19 cellular contexts compared by ENCODE assay signal in genomic region chr20:62911701-62912280, GRCh38. TPM values are rescaled to one million over a fixed set of nuclear protein-coding genes. Genes with fewer than 3 reads are reported as not detected.
DNase-seq lines count a peak whose midpoint lies in the region; ATAC-seq and TF ChIP-seq lines count a peak whose summit lies in the region.
"Had no signal": no experiment of that assay in that cellular context is flagged by ENCODE, and none has a peak within 500 bp of the region (broad histone marks: within the 10 kb centered on the region; RNA-seq: fewer than 3 reads in every experiment).

No MANE protein-coding gene starts in this region.

- TF ChIP-seq CTCF in natural killer cell (IDR thresholded peaks at IDR 0.05) (no peak), RWPE1 (conservative IDR thresholded peaks at IDR 0.05; ENCODE audit: low read depth) (no peak), lower lobe of right lung (IDR thresholded peaks at IDR 0.05) (no peak)

- no peak for ATAC-seq in natural killer cell
- ATAC-seq in natural killer cell treated with Interleukin-12 subunit alpha and Interleukin-12 subunit beta and Interleukin-15 and Interleukin-18, amount 100 ng/mL, for 72 hours = no peak
- no peak for ATAC-seq in lower lobe of right lung

- DNase-seq in natural killer cell = no peak
- no peak for DNase-seq in natural killer cell treated with Interleukin-12 subunit alpha and Interleukin-12 subunit beta and Interleukin-15 and Interleukin-18, amount 100 ng/mL, for 72 hours (ENCODE audit: low spot score)
- no peak for DNase-seq in RWPE1 (ENCODE audit: low spot score)
- peak; percentile 28 for DNase-seq in lower lobe of right lung
- DNase-seq in NCI-H510A (lab: John Stamatoyannopoulos, UW) = no peak
- no peak for DNase-seq in NCI-H2029 treated with DMSO at 0.1 percent for 48 hours (lab: John Stamatoyannopoulos, UW)
- no peak for DNase-seq in hepatic stellate cell (ENCODE audit: low spot score)
- DNase-seq: ACHN, DMS153, HFFc6, KBM-7, NCI-H1048, NCI-H146, NCI-H2081 treated with DMSO at 0.1 percent for 48 hours, NCI-H510A treated with DMSO at 0.1 percent for 48 hours, NCI-H82, PC-9 had no signal

- POLR2A ChIA-PET in RWPE1 (lab: Yijun Ruan, JAX; ENCODE audit: low non-redundant PET) = no interaction called here

- H3K4me1 Mint-ChIP-seq in natural killer cell = peaks cover 61 to 71% of the 10 kb centered on the region in 2 donors
- H3K4me1 Mint-ChIP-seq in natural killer cell treated with Interleukin-12 subunit alpha and Interleukin-12 subunit beta and Interleukin-15 and Interleukin-18, amount 100 ng/mL, for 72 hours (ENCODE audit: low read depth in 2 of 2) = peaks cover 43 to 44% of the 10 kb centered on the region in 2 donors

- H3K27me3 ChIP-seq in lower lobe of right lung (ENCODE audit: low read depth) = no peaks in the 10 kb centered on the region

- no peaks in the 10 kb centered on the region for H3K9me3 ChIP-seq in lower lobe of right lung
- H3K9me3 ChIP-seq: Caco-2 had no signal

- H3K4me1 ChIP-seq in lower lobe of right lung = peaks cover 41% of the 10 kb centered on the region

- no peaks in the 10 kb centered on the region for H3K27me3 Mint-ChIP-seq in natural killer cell (ENCODE audit: low read depth in 2 of 2)
- H3K27me3 Mint-ChIP-seq in natural killer cell treated with Interleukin-12 subunit alpha and Interleukin-12 subunit beta and Interleukin-15 and Interleukin-18, amount 100 ng/mL, for 72 hours = no peaks in the 10 kb centered on the region

- no peak overlapping the region for H3K4me3 Mint-ChIP-seq in natural killer cell
- H3K4me3 Mint-ChIP-seq in natural killer cell treated with Interleukin-12 subunit alpha and Interleukin-12 subunit beta and Interleukin-15 and Interleukin-18, amount 100 ng/mL, for 72 hours = no peak overlapping the region
- H3K4me3 Mint-ChIP-seq: HFFc6 had no signal

- peak overlapping the region; percentile 55 for H3K27ac ChIP-seq in RWPE1
- H3K27ac ChIP-seq in lower lobe of right lung = no peak overlapping the region
- H3K27ac ChIP-seq: PC-9 had no signal

- H3K27ac Mint-ChIP-seq in natural killer cell = peak overlapping the region; percentile 29 to 53
- no peak overlapping the region for H3K27ac Mint-ChIP-seq in natural killer cell treated with Interleukin-12 subunit alpha and Interleukin-12 subunit beta and Interleukin-15 and Interleukin-18, amount 100 ng/mL, for 72 hours
- H3K27ac Mint-ChIP-seq: HFFc6 had no signal

- H3K36me3 ChIP-seq in lower lobe of right lung = peaks cover 74% of the 10 kb centered on the region

- CTCF ChIA-PET in RWPE1 (lab: Yijun Ruan, JAX) = interaction anchor here (1.2 to 1.5 kb wide), 2 partner anchors 9 to 13 kb away, joined by 3 to 6 read pairs; no protein-coding TSS in a partner anchor

- intact Hi-C loops in natural killer cell (cut with micrococcal nuclease) = no loop called here
- intact Hi-C loops in lower lobe of right lung (cut with DNase I) = no loop called here

- no peak overlapping the region for H3K4me3 ChIP-seq in lower lobe of right lung
- H3K4me3 ChIP-seq: PC-9 had no signal

- H3K36me3 Mint-ChIP-seq in natural killer cell = no peaks in the 10 kb centered on the region
- peaks cover 6% of the 10 kb centered on the region for H3K36me3 Mint-ChIP-seq in natural killer cell treated with Interleukin-12 subunit alpha and Interleukin-12 subunit beta and Interleukin-15 and Interleukin-18, amount 100 ng/mL, for 72 hours

- H3K9me3 Mint-ChIP-seq in natural killer cell = no peaks in the 10 kb centered on the region
- H3K9me3 Mint-ChIP-seq in natural killer cell treated with Interleukin-12 subunit alpha and Interleukin-12 subunit beta and Interleukin-15 and Interleukin-18, amount 100 ng/mL, for 72 hours = no peaks in the 10 kb centered on the region
- H3K9me3 Mint-ChIP-seq: HFFc6 had no signal

RNA-seq across cellular contexts. Expression of gene DIDO1, which starts 14.5 kb away (rescaled TPM):
- total RNA-seq in natural killer cell = 100 to 1,000 TPM in 1 of 3 donors, 10 to 100 TPM in 2; 79.5 to 116 (median 83.4) TPM
- total RNA-seq in natural killer cell treated with Interleukin-12 subunit alpha and Interleukin-12 subunit beta and Interleukin-15 and Interleukin-18, amount 100 ng/mL, for 72 hours = 10 to 100 TPM; 57.6 to 81.1 TPM
- total RNA-seq in lower lobe of right lung = 54.6 TPM

RNA-seq across cellular contexts. Expression of gene GID8, which starts 26.2 kb away (rescaled TPM):
- total RNA-seq in natural killer cell (10 to 100 TPM; 45.1 to 60.1 (median 53.1) TPM), lower lobe of right lung (26.2 TPM)
- total RNA-seq in natural killer cell treated with Interleukin-12 subunit alpha and Interleukin-12 subunit beta and Interleukin-15 and Interleukin-18, amount 100 ng/mL, for 72 hours = 10 to 100 TPM; 34.9 to 35.5 TPM

RNA-seq across cellular contexts. Expression of gene SLC17A9, which starts 40.7 kb away (rescaled TPM):
- total RNA-seq in natural killer cell (10 to 100 TPM; 22.3 to 24.0 (median 23.8) TPM), lower lobe of right lung (10.4 TPM)
- 100 to 1,000 TPM in 1 of 2 donors, 10 to 100 TPM in 1; 34.9 to 100 TPM for total RNA-seq in natural killer cell treated with Interleukin-12 subunit alpha and Interleukin-12 subunit beta and Interleukin-15 and Interleukin-18, amount 100 ng/mL, for 72 hours
- total RNA-seq: M059J had no signal

RNA-seq across cellular contexts. Expression of gene TCFL5, which starts 50.2 kb away (rescaled TPM):
- total RNA-seq in natural killer cell = 1 to 10 TPM; 5.1 to 8.0 (median 6.4) TPM
- 1 to 10 TPM; 4.1 to 5.9 TPM for total RNA-seq in natural killer cell treated with Interleukin-12 subunit alpha and Interleukin-12 subunit beta and Interleukin-15 and Interleukin-18, amount 100 ng/mL, for 72 hours
- total RNA-seq in lower lobe of right lung = 8.2 TPM

Comparison
In these comparisons a context has a peak if more than half of its experiments do, and no peak if none do; other contexts are left out.
1. H3K27ac Mint-ChIP-seq: peak in natural killer cell (2 of 2); none in natural killer cell treated with Interleukin-12 subunit alpha and Interleukin-12 subunit beta and Interleukin-15 and Interleukin-18, amount 100 ng/mL, for 72 hours (0 of 2).